11 cellular contexts compared by ENCODE assay signal in genomic region chr13:51646041-51646670, GRCh38.
DNase-seq lines count a peak whose midpoint lies in the region; ATAC-seq lines count a peak whose summit lies in the region.
"Had no signal": no experiment of that assay in that cellular context is flagged by ENCODE, and none has a peak within 500 bp of the region (broad histone marks: within the 10 kb centered on the region; RNA-seq: fewer than 3 reads in every experiment).

No MANE protein-coding gene starts in this region.

- H3K27me3 Mint-ChIP-seq in activated T-cell treated with anti-CD3 and anti-CD28 coated beads, Interleukin-2, amount 50 U/mL, for 24 hours, result no peaks in the 10 kb centered on the region
- H3K27me3 Mint-ChIP-seq in activated naive CD8-positive, alpha-beta T cell, result no peaks in the 10 kb centered on the region

- peaks cover 3% of the 10 kb centered on the region for H3K36me3 Mint-ChIP-seq in activated T-cell treated with anti-CD3 and anti-CD28 coated beads, Interleukin-2, amount 50 U/mL, for 24 hours (ENCODE audit: low read depth)
- peaks cover 3% of the 10 kb centered on the region for H3K36me3 Mint-ChIP-seq in activated naive CD8-positive, alpha-beta T cell

- H3K9me3 Mint-ChIP-seq in activated T-cell treated with anti-CD3 and anti-CD28 coated beads, Interleukin-2, amount 50 U/mL, for 24 hours, result no peaks in the 10 kb centered on the region
- H3K9me3 Mint-ChIP-seq in activated naive CD8-positive, alpha-beta T cell (ENCODE audit: low read depth), result peaks cover 2% of the 10 kb centered on the region

- peak overlapping the region; percentile 32 for H3K27ac ChIP-seq in substantia nigra (ENCODE audit: low read depth, low read length, poor library complexity, severe bottlenecking)

- H3K27ac Mint-ChIP-seq in activated T-cell treated with anti-CD3 and anti-CD28 coated beads, Interleukin-2, amount 50 U/mL, for 24 hours, result peak overlapping the region; percentile 80
- peak overlapping the region; percentile 88 for H3K27ac Mint-ChIP-seq in activated naive CD8-positive, alpha-beta T cell

- DNase-seq in activated T-cell treated with anti-CD3 and anti-CD28 coated beads, Interleukin-2, amount 50 U/mL, for 24 hours, result no peak
- DNase-seq in activated T-cell treated with anti-CD3 and anti-CD28 coated beads, Interleukin-2, amount 50 U/mL, for 1 hour, result no peak
- DNase-seq in kidney tubule cell (ENCODE audit: low spot score), result peak; percentile 18
- DNase-seq in substantia nigra (lab: John Stamatoyannopoulos, UW), result peak in 2 of 49 donors; percentile 19 to 31
- no peak for DNase-seq in NCI-H345 treated with DMSO at 0.1 percent for 48 hours (lab: John Stamatoyannopoulos, UW; ENCODE audit: unreplicated experiment)
- no peak for DNase-seq in SIG-M5 (lab: John Stamatoyannopoulos, UW)
- DNase-seq: cerebellar nuclear complex; stimulated activated CD4-positive, alpha-beta T cell treated with anti-CD3 and anti-CD28 coated beads, Interleukin-2, amount 100 ng/mL, for 24 hours; upper lobe of left lung had no signal

- H3K4me3 Mint-ChIP-seq in activated T-cell treated with anti-CD3 and anti-CD28 coated beads, Interleukin-2, amount 50 U/mL, for 24 hours, result no peak overlapping the region
- peak overlapping the region; percentile 59 for H3K4me3 Mint-ChIP-seq in activated naive CD8-positive, alpha-beta T cell

- no peak for ATAC-seq in HG03196 (IDR thresholded peaks at IDR 0.05; ENCODE audit: unreplicated experiment)

- H3K4me1 Mint-ChIP-seq in activated T-cell treated with anti-CD3 and anti-CD28 coated beads, Interleukin-2, amount 50 U/mL, for 24 hours (ENCODE audit: low read depth), result peaks cover 53% of the 10 kb centered on the region
- peaks cover 49% of the 10 kb centered on the region for H3K4me1 Mint-ChIP-seq in activated naive CD8-positive, alpha-beta T cell (ENCODE audit: low read depth)
